In the genomic region with DNA sequence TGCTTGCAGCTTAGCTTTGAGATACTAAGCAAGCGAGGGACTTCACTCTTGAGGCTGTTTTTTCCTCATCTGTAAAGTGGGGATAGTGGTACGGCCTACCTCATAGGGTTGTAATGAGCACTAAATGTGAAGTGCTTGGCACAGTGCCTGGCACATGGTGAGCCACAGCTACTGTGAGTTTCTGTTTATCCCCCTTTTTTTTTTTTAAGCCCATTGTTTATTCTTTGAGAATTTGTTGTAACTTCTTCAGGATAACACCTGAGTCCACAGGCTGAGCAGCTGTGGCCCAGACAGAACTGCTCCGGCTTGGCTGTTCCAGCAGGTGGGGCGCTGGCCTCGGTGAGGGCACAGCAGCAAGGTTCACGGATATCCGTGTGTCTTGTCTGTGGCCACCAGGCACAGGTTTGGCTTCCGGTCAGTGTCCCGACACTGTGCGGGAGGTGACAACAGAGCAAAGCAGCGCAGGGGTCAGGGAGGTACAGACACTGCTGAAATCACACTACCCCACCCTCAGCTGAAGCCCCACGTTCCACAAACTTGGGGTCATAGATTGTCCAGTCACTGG, we compare ENCODE assay signal across 15 cellular contexts. TPM values are rescaled to one million over a fixed set of nuclear protein-coding genes. Genes with fewer than 3 reads are reported as not detected.
A peak's percentile ranks its signal among the peaks of the same experiment; 100 is the strongest.
DNase-seq lines count a peak whose midpoint lies in the region; ATAC-seq, FAIRE-seq and TF ChIP-seq lines count a peak whose summit lies in the region.
"Had no signal": no experiment of that assay in that cellular context is flagged by ENCODE, and none has a peak within 500 bp of the region (broad histone marks: within the 10 kb centered on the region; RNA-seq: fewer than 3 reads in every experiment).

No MANE protein-coding gene starts in this region.

- H3K18ac ChIP-seq in H1 (ENCODE audit: extremely low read depth, low read length) = no peak overlapping the region

- no peak overlapping the region for H4K5ac ChIP-seq in H1 (ENCODE audit: insufficient read length, low read depth, low read length)

- no peak overlapping the region for H3K4ac ChIP-seq in H1 (replicated peaks; ENCODE audit: insufficient read length, low read depth, low read length)

- H2BK120ac ChIP-seq in H1 (replicated peaks; ENCODE audit: low read depth, low read length) = no peak overlapping the region

- H2AFZ ChIP-seq in H1 (ENCODE audit: low read length) (no peak overlapping the region), smooth muscle cell (ENCODE audit: low read depth) (no peak overlapping the region)

- H4K20me1 ChIP-seq in H1 (replicated peaks in 1 of 2; ENCODE audit: control insufficient read depth in 1 of 2, insufficient read depth in 2 of 2, low read length in 2 of 2) = peaks cover 50 to 51% of the 10 kb centered on the region in 2 experiments
- peaks cover 82% of the 10 kb centered on the region for H4K20me1 ChIP-seq in smooth muscle cell (ENCODE audit: low read depth)

- no peak overlapping the region for H3K14ac ChIP-seq in H1 (ENCODE audit: insufficient read length)

- H3K79me2 ChIP-seq in H1 (ENCODE audit: control insufficient read depth in 1 of 2, insufficient read depth in 2 of 2, low read length in 2 of 2) (peaks cover 15 to 33% of the 10 kb centered on the region in 2 experiments), smooth muscle cell (ENCODE audit: low read depth) (peaks cover 30% of the 10 kb centered on the region)

- no peak for TF ChIP-seq POLR2A in H1 (IDR thresholded peaks at IDR 0.05; ENCODE audit: control extremely low read depth in 1 of 2, low read depth in 2 of 2, low read length in 2 of 2)

- H4K8ac ChIP-seq in H1 (ENCODE audit: extremely low read depth, insufficient read depth, low read length) = no peak overlapping the region

- H3K56ac ChIP-seq in H1 (replicated peaks; ENCODE audit: insufficient read length, low read depth, low read length) = no peak overlapping the region

- H3K23ac ChIP-seq in H1 (ENCODE audit: insufficient read length) = no peak overlapping the region

- H3K9me3 Mint-ChIP-seq in stimulated activated memory B cell treated with anti-CD40 and anti-IgM and Interleukin-4, amounts not matched to agents 10 μg/mL and 1 μg/mL and 100 μg/mL, for 72 hours = no peaks in the 10 kb centered on the region
- H3K9me3 Mint-ChIP-seq: nephron progenitor cell had no signal

- TF ChIP-seq EP300 in H1 (IDR thresholded peaks at IDR 0.05; ENCODE audit: borderline replicate concordance in 1 of 2, low read depth in 2 of 2, low read length in 2 of 2) = no peak

- H2BK12ac ChIP-seq in H1 (ENCODE audit: low read depth, low read length) = no peak overlapping the region

- TF ChIP-seq CTCF in RWPE1 (conservative IDR thresholded peaks at IDR 0.05; ENCODE audit: low read depth) (no peak), H1 (IDR thresholded peaks at IDR 0.05; ENCODE audit: control extremely low read depth in 1 of 3, insufficient read depth in 1 of 3, low read depth in 1 of 3, low read length in 3 of 3) (no peak), smooth muscle cell (IDR thresholded peaks at IDR 0.05; ENCODE audit: borderline replicate concordance, insufficient read depth, poor library complexity, severe bottlenecking) (no peak), GM13977 (IDR thresholded peaks at IDR 0.05; ENCODE audit: extremely low read depth, insufficient read depth, missing control alignments) (no peak)

- H3F3A ChIP-seq in smooth muscle cell (ENCODE audit: low read depth) = peaks cover 8% of the 10 kb centered on the region

- H3K27me3 ChIP-seq in H1 (replicated peaks in 1 of 4; ENCODE audit: control insufficient read depth in 3 of 4, extremely low read depth in 1 of 4, insufficient read depth in 3 of 4, low read length in 3 of 4) (no peaks in the 10 kb centered on the region), smooth muscle cell (ENCODE audit: low read depth) (no peaks in the 10 kb centered on the region)
- H3K27me3 ChIP-seq: suprapubic skin had no signal

- DNase-seq in NCI-H345 (lab: John Stamatoyannopoulos, UW) (peak; percentile 15), NCI-H345 treated with DMSO at 0.1 percent for 48 hours (lab: John Stamatoyannopoulos, UW; ENCODE audit: unreplicated experiment) (no peak), RWPE1 (ENCODE audit: low spot score) (no peak), H1 (ENCODE audit: low read depth in 1 of 2, low spot score in 2 of 2) (no peak), COR-L47 (lab: John Stamatoyannopoulos, UW) (no peak), smooth muscle cell (lab: John Stamatoyannopoulos, UW; ENCODE audit: unreplicated experiment) (no peak), GM13977 (ENCODE audit: low spot score) (no peak)
- DNase-seq: DMS53, head of caudate nucleus, left colon, NCI-H226, nephron progenitor cell had no signal

- no peaks in the 10 kb centered on the region for H3K23me2 ChIP-seq in H1 (ENCODE audit: low read depth, low read length)

- no peak overlapping the region for H3K4me2 ChIP-seq in H1 (ENCODE audit: insufficient read depth in 1 of 2, low read depth in 2 of 2, low read length in 2 of 2)
- H3K4me2 ChIP-seq in smooth muscle cell = no peak overlapping the region

- H2BK15ac ChIP-seq in H1 (ENCODE audit: low read length) = no peak overlapping the region

- H2BK5ac ChIP-seq in H1 (ENCODE audit: low read depth, low read length) = no peak overlapping the region

- H4K91ac ChIP-seq in H1 (replicated peaks; ENCODE audit: insufficient read length, low read length) = no peak overlapping the region

- H3K4me3 ChIP-seq in H1 (ENCODE audit: extremely low read depth in 1 of 4, insufficient read depth in 2 of 4, low read depth in 3 of 4, low read length in 4 of 4) = no peak overlapping the region
- no peak overlapping the region for H3K4me3 ChIP-seq in smooth muscle cell
- H3K4me3 ChIP-seq: suprapubic skin had no signal

- no peak overlapping the region for H2AK5ac ChIP-seq in H1 (ENCODE audit: low read depth, low read length)

- H3K36me3 ChIP-seq in H1 (ENCODE audit: control insufficient read depth in 2 of 4, insufficient read depth in 4 of 4, low read length in 3 of 4) = peaks cover 44 to 78% (median 57%) of the 10 kb centered on the region in 4 experiments
- peaks cover 6% of the 10 kb centered on the region for H3K36me3 ChIP-seq in smooth muscle cell (ENCODE audit: low read depth)

- POLR2A ChIA-PET in RWPE1 (lab: Yijun Ruan, JAX; ENCODE audit: low non-redundant PET) = no interaction called here
- POLR2A ChIA-PET in H1 (lab: Charles Lee; ENCODE audit: partially characterized antibody) = interaction anchor here (5.8 to 7.5 kb wide), 3 partner anchors 6 to 16 kb away, joined by 38 to 61 read pairs (median 52); partner anchors contain the start of gene AEN

- H3K4me1 ChIP-seq in H1 (replicated peaks in 1 of 4; ENCODE audit: control insufficient read depth in 3 of 4, insufficient read depth in 4 of 4, low read length in 3 of 4) = peaks cover 0 to 5% (median 3%) of the 10 kb centered on the region in 4 experiments; a peak in 5 of 7 replicates
- no peaks in the 10 kb centered on the region for H3K4me1 ChIP-seq in smooth muscle cell (ENCODE audit: low read depth)

- peaks cover 63% of the 10 kb centered on the region for H3K36me3 Mint-ChIP-seq in stimulated activated memory B cell treated with anti-CD40 and anti-IgM and Interleukin-4, amounts not matched to agents 10 μg/mL and 1 μg/mL and 100 μg/mL, for 72 hours

- peaks cover 76% of the 10 kb centered on the region for H3K4me1 Mint-ChIP-seq in stimulated activated memory B cell treated with anti-CD40 and anti-IgM and Interleukin-4, amounts not matched to agents 10 μg/mL and 1 μg/mL and 100 μg/mL, for 72 hours

- no peaks in the 10 kb centered on the region for H3K27me3 Mint-ChIP-seq in stimulated activated memory B cell treated with anti-CD40 and anti-IgM and Interleukin-4, amounts not matched to agents 10 μg/mL and 1 μg/mL and 100 μg/mL, for 72 hours

- CTCF ChIA-PET in RWPE1 (lab: Yijun Ruan, JAX) = no interaction called here
- CTCF ChIA-PET in H1 (lab: Charles Lee; ENCODE audit: partially characterized antibody) = interaction anchor here (0.8 to 2.2 kb wide), 8 partner anchors 8 to 203 kb away, joined by 3 to 11 read pairs (median 4); no protein-coding TSS in a partner anchor

- TF ChIP-seq RAD21 in H1 (IDR thresholded peaks at IDR 0.05 in 1 of 2, conservative IDR thresholded peaks at IDR 0.05 in 1 of 2; ENCODE audit: low read depth in 2 of 2, low read length in 2 of 2) = no peak

- no peak for FAIRE-seq in H1 (lab: Jason Lieb, UNC)
- FAIRE-seq: endometrium had no signal

- H3K9ac ChIP-seq in H1 (replicated peaks in 1 of 4; ENCODE audit: extremely low read depth in 1 of 4, low read depth in 3 of 4, low read length in 3 of 4) (no peak overlapping the region), smooth muscle cell (ENCODE audit: low read depth) (no peak overlapping the region)

- H3K9me3 ChIP-seq in H1 (ENCODE audit: insufficient read depth in 2 of 2, low read depth in 1 of 2, low read length in 1 of 2) (no peaks in the 10 kb centered on the region), smooth muscle cell (replicated peaks; ENCODE audit: low read depth) (no peaks in the 10 kb centered on the region)
- H3K9me3 ChIP-seq: suprapubic skin had no signal

- in situ Hi-C loops in GM13977 (cut with MboI; ENCODE audit: low pct_unique_long_range_greater_than_20kb, low sequenced_read_pairs, unreplicated experiment) = no loop called here

- no peak overlapping the region for H3K4me3 Mint-ChIP-seq in stimulated activated memory B cell treated with anti-CD40 and anti-IgM and Interleukin-4, amounts not matched to agents 10 μg/mL and 1 μg/mL and 100 μg/mL, for 72 hours
- H3K4me3 Mint-ChIP-seq: nephron progenitor cell had no signal

- peak overlapping the region; percentile 88 for H3K27ac Mint-ChIP-seq in stimulated activated memory B cell treated with anti-CD40 and anti-IgM and Interleukin-4, amounts not matched to agents 10 μg/mL and 1 μg/mL and 100 μg/mL, for 72 hours
- H3K27ac Mint-ChIP-seq: nephron progenitor cell had no signal

- ATAC-seq in stimulated activated memory B cell treated with anti-CD40 and anti-IgM and Interleukin-4, amounts not matched to agents 10 μg/mL and 1 μg/mL and 100 μg/mL, for 72 hours = no peak

- 92% methylated on average over 12 of the region's 12 CpGs; no CpG with 5 or more reads in 1 of the 2 experiments for WGBS in H1 (ENCODE audit: extremely low coverage in 1 of 2, insufficient coverage in 1 of 2, insufficient read length in 1 of 2, insufficient replicate concordance in 2 of 2, low coverage in 1 of 2, low lambda C conversion rate in 2 of 2, missing lambda C conversion rate in 1 of 2), 2 experiments
- WGBS in smooth muscle cell (ENCODE audit: low lambda C conversion rate) = 97% methylated on average over 12 of the region's 12 CpGs

- H3K79me1 ChIP-seq in H1 (ENCODE audit: low read depth, low read length) = peaks cover 27% of the 10 kb centered on the region; the same call in 1 of the 2 replicates

- no peak overlapping the region for H2BK20ac ChIP-seq in H1 (ENCODE audit: low read length)

- peak overlapping the region; percentile 70 for H3K27ac ChIP-seq in RWPE1
- H3K27ac ChIP-seq in H1 (ENCODE audit: low read depth, low read length) = no peak overlapping the region
- H3K27ac ChIP-seq in smooth muscle cell (ENCODE audit: low read depth) = no peak overlapping the region
- H3K27ac ChIP-seq: suprapubic skin had no signal

RNA-seq across cellular contexts. Expression of gene ISG20, which starts 7.3 kb away (rescaled TPM):
- 2.9 and 4.0 TPM in 2 replicates for total RNA-seq in H1 (2021; fragmentation: NEBNext Ultra II Directional; extraction: Animal tissue kit (Norgen Biotek cat#: 25700))
- polyA plus RNA-seq in H1 (2011; rRNA removed) (5.0 and 5.2 TPM in 2 replicates), smooth muscle cell (1.1 and 2.6 TPM in 2 replicates)
- polyA plus RNA-seq in H1 (2011; cell fraction: cytosol; rRNA removed) = 5.5 TPM
- polyA plus RNA-seq in H1 (2011; cell fraction: nucleus; rRNA removed) = 6.6 TPM
- polyA plus RNA-seq in H1 (2012, experiment 1 of 2) = 2.5 to 5.7 TPM (median 4.1 TPM) in 4 replicates
- 3.0 TPM for polyA plus RNA-seq in H1 (2012, experiment 2 of 2)
- polyA plus RNA-seq in H1 (2013, experiment 1 of 2) = 3.1 TPM
- 2.1 TPM for polyA plus RNA-seq in H1 (2013, experiment 2 of 2)
- polyA minus RNA-seq in H1 (2011; rRNA and poly(A)+ RNA removed) = 1.8 and 2.0 TPM in 2 replicates
- polyA minus RNA-seq in H1 (2011; cell fraction: cytosol; rRNA and poly(A)+ RNA removed) = 0.81 TPM
- polyA minus RNA-seq in H1 (2011; cell fraction: nucleus; rRNA and poly(A)+ RNA removed) = 3.0 TPM
- total RNA-seq in smooth muscle cell = 0.81 and 1.2 TPM in 2 replicates

RNA-seq across cellular contexts. Expression of gene AEN, which starts 10.4 kb away (rescaled TPM):
- 122 and 125 TPM in 2 replicates for total RNA-seq in H1 (2021; fragmentation: NEBNext Ultra II Directional; extraction: Animal tissue kit (Norgen Biotek cat#: 25700))
- polyA plus RNA-seq in H1 (2011; rRNA removed) = 112 and 167 TPM in 2 replicates
- polyA plus RNA-seq in H1 (2011; cell fraction: cytosol; rRNA removed) = 150 TPM
- 209 TPM for polyA plus RNA-seq in H1 (2011; cell fraction: nucleus; rRNA removed)
- polyA plus RNA-seq in H1 (2012, experiment 1 of 2) = 89.9 to 128 TPM (median 107 TPM) in 4 replicates
- 126 TPM for polyA plus RNA-seq in H1 (2012, experiment 2 of 2)
- polyA plus RNA-seq in H1 (2013, experiment 1 of 2) = 61.5 TPM
- 61.2 TPM for polyA plus RNA-seq in H1 (2013, experiment 2 of 2)
- polyA minus RNA-seq in H1 (2011; rRNA and poly(A)+ RNA removed) = 157 and 180 TPM in 2 replicates
- polyA minus RNA-seq in H1 (2011; cell fraction: cytosol; rRNA and poly(A)+ RNA removed) = 130 TPM
- polyA minus RNA-seq in H1 (2011; cell fraction: nucleus; rRNA and poly(A)+ RNA removed) = 229 TPM
- 44.5 and 50.1 TPM in 2 replicates for total RNA-seq in smooth muscle cell
- 53.3 and 57.6 TPM in 2 replicates for polyA plus RNA-seq in smooth muscle cell
